ENCODE assay signal across 8 cellular contexts in the genomic region with DNA sequence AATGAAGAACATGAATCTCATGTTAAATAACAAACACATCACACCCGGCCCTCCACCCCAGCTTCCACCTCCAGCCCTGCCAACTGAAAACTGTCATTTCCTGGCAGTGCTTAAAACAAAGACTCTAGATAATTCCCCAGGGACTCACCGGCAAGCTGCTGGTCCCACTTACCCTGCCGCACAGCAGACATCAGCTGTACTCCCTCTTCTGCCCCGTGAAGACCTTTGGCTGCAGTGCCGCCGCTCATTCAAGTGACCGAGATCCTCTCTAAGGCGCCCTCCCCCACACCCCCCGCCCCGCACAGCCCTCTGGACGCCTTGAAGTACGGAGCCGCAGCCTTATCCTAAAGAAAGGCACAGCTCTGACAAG. TPM values are rescaled to one million over a fixed set of nuclear protein-coding genes. Genes with fewer than 3 reads are reported as not detected.
DNase-seq lines count a peak whose midpoint lies in the region; ATAC-seq and TF ChIP-seq lines count a peak whose summit lies in the region.

No MANE protein-coding gene starts in this region.

- intact Hi-C loops in heart left ventricle (cut with DNase I) = no loop called here

- ATAC-seq in HG02885 (IDR thresholded peaks at IDR 0.05; ENCODE audit: poor library complexity, unreplicated experiment) (peak; percentile 33), heart left ventricle (peak; percentile 59 to 75 (median 72)), HG03139 (IDR thresholded peaks at IDR 0.05; ENCODE audit: unreplicated experiment) (no peak)
- peak; percentile 4 for ATAC-seq in activated naive CD8-positive, alpha-beta T cell treated with anti-CD3 and anti-CD28 coated beads, Interleukin-2, amount 10 ng/mL, durations not matched to agents 7 days and 5 days (ENCODE audit: low read depth)

- POLR2A ChIA-PET in activated naive CD8-positive, alpha-beta T cell treated with anti-CD3 and anti-CD28 coated beads, Interleukin-2, amount 10 ng/mL, durations not matched to agents 7 days and 5 days (lab: Charles Lee) = interaction anchor here (0.6 to 9.3 kb wide), 9 partner anchors 9 to 842 kb away, joined by 4 to 97 read pairs (median 8); a partner anchor contains a TSS

- 0 to 2% (median 0%) methylated on average over 13 of the region's 13 CpGs for WGBS in heart left ventricle, 4 donors

- peaks cover 64% of the 10 kb centered on the region for H3K4me1 Mint-ChIP-seq in activated naive CD8-positive, alpha-beta T cell treated with anti-CD3 and anti-CD28 coated beads, Interleukin-2, amount 10 ng/mL, durations not matched to agents 7 days and 5 days

- H3K4me1 ChIP-seq in heart left ventricle = peaks cover 12 to 81% (median 64%) of the 10 kb centered on the region in 12 donors
- H3K4me1 ChIP-seq in parathyroid adenoma = peaks cover 42% of the 10 kb centered on the region

- H2AFZ ChIP-seq in parathyroid adenoma = peak overlapping the region; percentile 82

- H3K9me3 Mint-ChIP-seq in activated naive CD8-positive, alpha-beta T cell treated with anti-CD3 and anti-CD28 coated beads, Interleukin-2, amount 10 ng/mL, durations not matched to agents 7 days and 5 days = no peaks in the 10 kb centered on the region

- no peaks in the 10 kb centered on the region for H3K27me3 Mint-ChIP-seq in activated naive CD8-positive, alpha-beta T cell treated with anti-CD3 and anti-CD28 coated beads, Interleukin-2, amount 10 ng/mL, durations not matched to agents 7 days and 5 days

- H3K4me3 ChIP-seq in heart left ventricle = peak overlapping the region; percentile 44 to 93 (median 82)
- peak overlapping the region; percentile 98 for H3K4me3 ChIP-seq in parathyroid adenoma (ENCODE audit: low read depth, low read length)

- H3K36me3 ChIP-seq in heart left ventricle (peaks cover 0 to 7% (median 2%) of the 10 kb centered on the region in 9 donors), parathyroid adenoma (ENCODE audit: control insufficient read depth, insufficient read depth, low read length) (no peaks in the 10 kb centered on the region)

- H3K79me2 ChIP-seq in parathyroid adenoma = peaks cover 17% of the 10 kb centered on the region

- TF ChIP-seq POLR2A in heart left ventricle (IDR thresholded peaks at IDR 0.05) = no peak

- peak overlapping the region; percentile 9 for H3K9ac ChIP-seq in parathyroid adenoma

- H3K9me3 ChIP-seq in heart left ventricle (no peaks in the 10 kb centered on the region), parathyroid adenoma (ENCODE audit: control insufficient read depth, low read length) (no peaks in the 10 kb centered on the region)

- peak; percentile 17 for DNase-seq in GM04504 (ENCODE audit: low read depth)
- DNase-seq in NCI-H446 treated with DMSO at 0.1 percent for 48 hours (lab: John Stamatoyannopoulos, UW) = peak; percentile 38
- peak; percentile 49 for DNase-seq in activated naive CD8-positive, alpha-beta T cell treated with anti-CD3 and anti-CD28 coated beads, Interleukin-2, amount 10 ng/mL, durations not matched to agents 7 days and 5 days
- peak; percentile 74 to 79 (median 78) for DNase-seq in heart left ventricle

- peaks cover 16% of the 10 kb centered on the region for H3K36me3 Mint-ChIP-seq in activated naive CD8-positive, alpha-beta T cell treated with anti-CD3 and anti-CD28 coated beads, Interleukin-2, amount 10 ng/mL, durations not matched to agents 7 days and 5 days

- no peak for TF ChIP-seq CTCF in 22Rv1 (IDR thresholded peaks at IDR 0.05)
- TF ChIP-seq CTCF in heart left ventricle (IDR thresholded peaks at IDR 0.05) = no peak
- no peak for TF ChIP-seq CTCF in parathyroid adenoma (IDR thresholded peaks at IDR 0.05)

- peak overlapping the region; percentile 93 for H3K27ac Mint-ChIP-seq in activated naive CD8-positive, alpha-beta T cell treated with anti-CD3 and anti-CD28 coated beads, Interleukin-2, amount 10 ng/mL, durations not matched to agents 7 days and 5 days

- H3K27me3 ChIP-seq in heart left ventricle (no peaks in the 10 kb centered on the region), parathyroid adenoma (ENCODE audit: control insufficient read depth, insufficient read depth, low read length) (no peaks in the 10 kb centered on the region)

- peak overlapping the region; percentile 26; the same call in 1 of the 2 replicates for H3K27ac ChIP-seq in 22Rv1
- peak overlapping the region; percentile 31 to 95 (median 88) for H3K27ac ChIP-seq in heart left ventricle
- peak overlapping the region; percentile 71 for H3K27ac ChIP-seq in parathyroid adenoma

- peak overlapping the region; percentile 92 for H3K4me2 ChIP-seq in parathyroid adenoma (ENCODE audit: low read length)

- peak overlapping the region; percentile 98 for H3K4me3 Mint-ChIP-seq in activated naive CD8-positive, alpha-beta T cell treated with anti-CD3 and anti-CD28 coated beads, Interleukin-2, amount 10 ng/mL, durations not matched to agents 7 days and 5 days

RNA-seq across cellular contexts. Expression of a gene that starts 0.5 kb away (rescaled TPM):
- total RNA-seq in activated naive CD8-positive, alpha-beta T cell treated with anti-CD3 and anti-CD28 coated beads, Interleukin-2, amount 10 ng/mL, durations not matched to agents 7 days and 5 days = 10 to 100 TPM; 70.6 to 72.9 TPM
- 100 to 1,000 TPM in 6 of 9 donors, 10 to 100 TPM in 3; 69.7 to 293 (median 114) TPM for total RNA-seq in heart left ventricle
- 100 to 1,000 TPM; 126 to 143 TPM for polyA plus RNA-seq in heart left ventricle

Comparison
In these comparisons a context has a peak if more than half of its experiments do, and no peak if none do; other contexts are left out.
1. H3K27ac ChIP-seq: peak in every context shown above with its lines; median percentile 88 in heart left ventricle; 71 in parathyroid adenoma; 26 in 22Rv1.
2. DNase-seq: peak in every context shown above with its lines; median percentile 78 in heart left ventricle; 49 in activated naive CD8-positive, alpha-beta T cell treated with anti-CD3 and anti-CD28 coated beads, Interleukin-2, amount 10 ng/mL, durations not matched to agents 7 days and 5 days; 38 in NCI-H446 treated with DMSO at 0.1 percent for 48 hours; 17 in GM04504.